In genomic region chr2:20635698-20636584, GRCh38 we compare ENCODE assay signal across 1 cellular context.
TF ChIP-seq lines count a peak whose summit lies in the region.

No MANE protein-coding gene starts in this region.

TF ChIP-seq in HepG2, 621 proteins besides CTCF, POLR2A, EP300 and RAD21 (continued from another document and continues in another):
- TF ChIP-seq THAP7 (CRISPR knock-in tag; IDR thresholded peaks at IDR 0.05) (peak; percentile 80; the same call in 1 of the 2 replicates), ZNF746 (CRISPR knock-in tag; IDR thresholded peaks at IDR 0.05) (no peak), SP140L (CRISPR knock-in tag; IDR thresholded peaks at IDR 0.05; ENCODE audit: borderline replicate concordance) (no peak), ZNF446 (CRISPR knock-in tag; IDR thresholded peaks at IDR 0.05) (no peak), ZNF543 (CRISPR knock-in tag; IDR thresholded peaks at IDR 0.05) (0 out of 2 replicates have a peak, but pooled peaks have one; percentile 46), ZNF292 (CRISPR knock-in tag; IDR thresholded peaks at IDR 0.05; ENCODE audit: borderline replicate concordance, low read depth) (no peak), PREB (CRISPR knock-in tag; IDR thresholded peaks at IDR 0.05) (no peak), FOXP4 (CRISPR knock-in tag; IDR thresholded peaks at IDR 0.05) (0 out of 2 replicates have a peak, but pooled peaks have one; percentile 46), ZNF883 (CRISPR knock-in tag; IDR thresholded peaks at IDR 0.05; ENCODE audit: not compliant biosample characterization) (peak; percentile 71), STAG1 (CRISPR knock-in tag; IDR thresholded peaks at IDR 0.05) (peak; percentile 100), PAXIP1 (CRISPR knock-in tag; conservative IDR thresholded peaks at IDR 0.05) (peak; percentile 51; the same call in 1 of the 2 replicates), ZNF256 (CRISPR knock-in tag; conservative IDR thresholded peaks at IDR 0.05) (no peak), ZSCAN29 (CRISPR knock-in tag; conservative IDR thresholded peaks at IDR 0.05) (no peak), ZNF234 (CRISPR knock-in tag; conservative IDR thresholded peaks at IDR 0.05) (no peak), E2F1 (CRISPR knock-in tag; IDR thresholded peaks at IDR 0.05) (no peak), ZNF777 (CRISPR knock-in tag; IDR thresholded peaks at IDR 0.05) (no peak), ZNF629 (CRISPR knock-in tag; conservative IDR thresholded peaks at IDR 0.05) (peak; percentile 68), ZNF674 (CRISPR knock-in tag; IDR thresholded peaks at IDR 0.05; ENCODE audit: low read depth) (no peak), ZNF136 (CRISPR knock-in tag; IDR thresholded peaks at IDR 0.05; ENCODE audit: low read depth) (peak; percentile 84; the same call in 1 of the 2 replicates), HOXA7 (CRISPR knock-in tag; IDR thresholded peaks at IDR 0.05) (no peak), NFATC3 (CRISPR knock-in tag; IDR thresholded peaks at IDR 0.05) (no peak; the same call in 1 of the 2 replicates), HNRNPUL1 (IDR thresholded peaks at IDR 0.05; ENCODE audit: low read depth, low read length) (no peak), ZFP62 (CRISPR knock-in tag; IDR thresholded peaks at IDR 0.05) (no peak), NKX3-1 (CRISPR knock-in tag; IDR thresholded peaks at IDR 0.05) (no peak), TFDP1 (CRISPR knock-in tag; IDR thresholded peaks at IDR 0.05; ENCODE audit: borderline replicate concordance) (peak; percentile 26; the same call in 1 of the 2 replicates), PHF5A (CRISPR knock-in tag; IDR thresholded peaks at IDR 0.05; ENCODE audit: low read depth, unreplicated experiment) (peak; percentile 58), MLLT10 (CRISPR knock-in tag; IDR thresholded peaks at IDR 0.05) (no peak), ZNF720 (CRISPR knock-in tag; IDR thresholded peaks at IDR 0.05) (no peak), USF2 (IDR thresholded peaks at IDR 0.05; ENCODE audit: low read depth, low read length) (0 out of 2 replicates have a peak, but pooled peaks have one; percentile 6), USF2 (CRISPR knock-in tag; IDR thresholded peaks at IDR 0.05; ENCODE audit: borderline replicate concordance) (no peak), MAFF (IDR thresholded peaks at IDR 0.05; ENCODE audit: low read depth, low read length) (no peak), MED8 (CRISPR knock-in tag; IDR thresholded peaks at IDR 0.05; ENCODE audit: insufficient replicate concordance) (no peak), ZNF280B (CRISPR knock-in tag; IDR thresholded peaks at IDR 0.05; ENCODE audit: borderline replicate concordance) (peak; percentile 79; the same call in 1 of the 2 replicates), ASH2L (IDR thresholded peaks at IDR 0.05; ENCODE audit: insufficient read length, low read depth, low read length) (peak; percentile 32), ZNF577 (CRISPR knock-in tag; IDR thresholded peaks at IDR 0.05; ENCODE audit: borderline replicate concordance, low read depth) (no peak), ZNF513 (CRISPR knock-in tag; conservative IDR thresholded peaks at IDR 0.05) (no peak), HNF1A (IDR thresholded peaks at IDR 0.05; ENCODE audit: low read depth) (no peak), HNF1A (CRISPR knock-in tag; IDR thresholded peaks at IDR 0.05; ENCODE audit: borderline replicate concordance) (peak; percentile 74; the same call in 1 of the 2 replicates), MIER3 (CRISPR knock-in tag; IDR thresholded peaks at IDR 0.05; ENCODE audit: borderline replicate concordance) (peak; percentile 94), ZNF781 (CRISPR knock-in tag; IDR thresholded peaks at IDR 0.05; ENCODE audit: borderline replicate concordance, not compliant biosample characterization) (no peak), CBFB (CRISPR knock-in tag; IDR thresholded peaks at IDR 0.05) (peak; percentile 79)
